12 cellular contexts compared by ENCODE assay signal in the genomic region with DNA sequence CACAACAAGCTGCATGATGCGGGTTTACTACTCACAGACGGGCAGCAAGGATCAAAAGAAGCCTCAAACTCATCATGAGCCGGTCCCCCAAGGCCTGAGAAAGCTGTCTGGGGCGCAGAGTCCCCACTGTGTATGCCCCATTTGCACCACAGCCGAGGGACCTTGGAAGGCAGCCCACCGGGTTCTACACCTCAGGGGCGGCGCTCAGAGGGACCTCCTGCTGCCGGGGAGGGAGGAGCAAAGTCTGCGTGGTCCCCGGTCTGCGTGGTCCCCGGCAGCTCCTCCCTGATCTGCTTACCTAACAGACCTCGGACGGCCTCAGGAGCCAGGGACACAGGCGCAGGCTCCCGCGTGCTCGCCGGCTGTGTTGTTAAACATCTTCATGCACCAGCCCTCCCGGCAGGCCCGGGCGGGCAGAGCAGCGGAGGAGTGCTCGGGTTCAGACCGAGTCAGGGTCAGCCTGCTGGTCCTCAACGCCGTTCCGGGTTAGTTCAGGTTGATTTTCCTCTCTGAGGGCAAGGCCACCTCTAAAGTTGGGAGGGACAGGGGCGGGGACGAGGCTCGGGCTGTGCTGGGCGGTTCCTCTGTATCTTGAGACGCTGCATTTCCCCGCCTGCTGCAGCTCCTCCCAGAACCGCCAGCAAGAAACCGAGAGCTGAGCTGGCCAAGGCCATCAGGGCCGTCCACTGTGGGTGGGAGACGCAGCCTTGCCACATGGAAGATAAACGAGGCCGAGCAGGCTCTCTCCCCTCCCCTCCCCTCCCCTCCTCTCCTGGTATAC.
DNase-seq lines count a peak whose midpoint lies in the region; FAIRE-seq and TF ChIP-seq lines count a peak whose summit lies in the region.
"Had no signal": no experiment of that assay in that cellular context is flagged by ENCODE, and none has a peak within 500 bp of the region (broad histone marks: within the 10 kb centered on the region; RNA-seq: fewer than 3 reads in every experiment).

No MANE protein-coding gene starts in this region.

- no peaks in the 10 kb centered on the region for H3K79me2 ChIP-seq in neural progenitor cell (ENCODE audit: low read depth)

- peaks cover 7% of the 10 kb centered on the region for H3K27me3 Mint-ChIP-seq in activated CD4-positive, alpha-beta T cell treated with anti-CD3 and anti-CD28 coated beads, Interleukin-2, amount 10 ng/mL, durations not matched to agents 24 days and 14 days
- peaks cover 13% of the 10 kb centered on the region for H3K27me3 Mint-ChIP-seq in neural progenitor cell (ENCODE audit: insufficient read depth, low read depth)

- no peak overlapping the region for H3K27ac ChIP-seq in neural progenitor cell
- H3K27ac ChIP-seq: PC-9, skin epidermis had no signal

- H3K27ac Mint-ChIP-seq in activated CD4-positive, alpha-beta T cell treated with anti-CD3 and anti-CD28 coated beads, Interleukin-2, amount 10 ng/mL, durations not matched to agents 24 days and 14 days: no peak overlapping the region
- H3K27ac Mint-ChIP-seq in neural progenitor cell: no peak overlapping the region

- no peaks in the 10 kb centered on the region for H3K4me1 Mint-ChIP-seq in activated CD4-positive, alpha-beta T cell treated with anti-CD3 and anti-CD28 coated beads, Interleukin-2, amount 10 ng/mL, durations not matched to agents 24 days and 14 days
- H3K4me1 Mint-ChIP-seq in neural progenitor cell: peaks cover 10% of the 10 kb centered on the region

- DNase-seq in ELF-1 (ENCODE audit: low read depth, low spot score) (peak; percentile 77), erythroblast (lab: John Stamatoyannopoulos, UW) (peak; percentile 27 to 47), neural progenitor cell (ENCODE audit: low spot score) (peak; percentile 32), NCI-H1105 treated with DMSO at 0.1 percent for 48 hours (lab: John Stamatoyannopoulos, UW) (no peak), putamen (ENCODE audit: low spot score) (no peak), H54 (ENCODE audit: insufficient read length, low spot score) (no peak), NCI-H1105 (lab: John Stamatoyannopoulos, UW) (no peak)
- peak; percentile 72 for DNase-seq in activated CD4-positive, alpha-beta T cell treated with anti-CD3 and anti-CD28 coated beads, Interleukin-2, amount 10 ng/mL, durations not matched to agents 24 days and 14 days
- DNase-seq: activated gamma-delta T cell treated with Interleukin-2 at 50 U/mL for 16 hours, HCEC 1CT had no signal

- peaks cover 5% of the 10 kb centered on the region for H3K9me3 Mint-ChIP-seq in activated CD4-positive, alpha-beta T cell treated with anti-CD3 and anti-CD28 coated beads, Interleukin-2, amount 10 ng/mL, durations not matched to agents 24 days and 14 days
- peaks cover 8% of the 10 kb centered on the region for H3K9me3 Mint-ChIP-seq in neural progenitor cell

- peak overlapping the region; percentile 58 for H2AFZ ChIP-seq in neural progenitor cell (replicated peaks)
- H2AFZ ChIP-seq: PC-9 had no signal

- intact Hi-C loops in activated CD4-positive, alpha-beta T cell treated with anti-CD3 and anti-CD28 coated beads, Interleukin-2, amount 10 ng/mL, durations not matched to agents 24 days and 14 days (cut with micrococcal nuclease): no loop called here

- peak overlapping the region; percentile 62 for H3K4me3 Mint-ChIP-seq in activated CD4-positive, alpha-beta T cell treated with anti-CD3 and anti-CD28 coated beads, Interleukin-2, amount 10 ng/mL, durations not matched to agents 24 days and 14 days
- H3K4me3 Mint-ChIP-seq in neural progenitor cell: no peak overlapping the region

- peak overlapping the region; percentile 21 for H3K4me3 ChIP-seq in neural progenitor cell
- H3K4me3 ChIP-seq: PC-9 had no signal

- H3K36me3 ChIP-seq in neural progenitor cell: no peaks in the 10 kb centered on the region

- H3K9me3 ChIP-seq in neural progenitor cell (ENCODE audit: low read depth): no peaks in the 10 kb centered on the region

- TF ChIP-seq POLR2A in erythroblast (IDR thresholded peaks at IDR 0.05; ENCODE audit: low read length) (no peak), H54 (IDR thresholded peaks at IDR 0.05; ENCODE audit: low read depth, low read length) (no peak)

- H3K27me3 ChIP-seq in neural progenitor cell: peaks cover 21% of the 10 kb centered on the region

- H3K4me2 ChIP-seq in neural progenitor cell: peak overlapping the region; percentile 58
- H3K4me2 ChIP-seq: PC-9 had no signal

- no peaks in the 10 kb centered on the region for H4K20me1 ChIP-seq in neural progenitor cell (ENCODE audit: low read depth)

- FAIRE-seq in H54 (lab: Jason Lieb, UNC): no peak

- no peak overlapping the region for H3K9ac ChIP-seq in neural progenitor cell

- no peaks in the 10 kb centered on the region for H3F3A ChIP-seq in neural progenitor cell (ENCODE audit: low read depth)

- H3K36me3 Mint-ChIP-seq in activated CD4-positive, alpha-beta T cell treated with anti-CD3 and anti-CD28 coated beads, Interleukin-2, amount 10 ng/mL, durations not matched to agents 24 days and 14 days (ENCODE audit: low read depth): peaks cover 3% of the 10 kb centered on the region
- H3K36me3 Mint-ChIP-seq in neural progenitor cell: no peaks in the 10 kb centered on the region

- H3K4me1 ChIP-seq in neural progenitor cell: no peaks in the 10 kb centered on the region

- TF ChIP-seq CTCF in neural progenitor cell (IDR thresholded peaks at IDR 0.05): no peak

Comparison
In these comparisons a context has a peak if more than half of its experiments do, and no peak if none do; other contexts are left out.
1. DNase-seq: peak in ELF-1 (single experiment), activated CD4-positive, alpha-beta T cell treated with anti-CD3 and anti-CD28 coated beads, Interleukin-2, amount 10 ng/mL, durations not matched to agents 24 days and 14 days (single experiment), erythroblast (2 of 2) and neural progenitor cell (single experiment); none in NCI-H1105 treated with DMSO at 0.1 percent for 48 hours (single experiment), putamen (single experiment), H54 (single experiment) and NCI-H1105 (single experiment).